Comparison of ENCODE assay signal across 8 cellular contexts in the genomic region with DNA sequence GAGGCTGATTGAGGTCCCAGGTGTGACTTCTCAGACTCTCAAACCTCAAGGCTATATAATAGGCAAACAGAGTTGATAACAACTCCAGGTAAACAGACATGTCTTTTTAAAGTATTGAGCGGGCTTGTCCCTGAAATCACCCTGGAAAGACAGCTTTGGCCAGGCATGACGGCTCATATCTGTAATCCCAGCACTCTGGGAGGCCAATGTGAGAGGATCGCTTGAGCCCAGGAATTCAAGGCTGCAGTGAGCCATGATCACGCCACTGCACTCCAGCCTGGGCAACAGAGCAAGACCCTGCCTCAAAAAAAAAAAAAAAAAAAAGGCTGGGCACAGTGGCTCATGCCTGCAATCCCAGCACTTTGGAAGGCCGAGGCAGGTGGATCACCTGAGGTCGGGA. TPM values are rescaled to one million over a fixed set of nuclear protein-coding genes. Genes with fewer than 3 reads are reported as not detected.
DNase-seq lines count a peak whose midpoint lies in the region; ATAC-seq, FAIRE-seq and TF ChIP-seq lines count a peak whose summit lies in the region.
"Not testable (repeated sequence)": the region's sequence is repeated elsewhere in the genome, so short reads cannot be mapped to it uniquely, and the experiment has no call there.

No MANE protein-coding gene starts in this region.

- POLR2A ChIA-PET in HepG2 (lab: Yijun Ruan, JAX): interaction anchor here (1.3 kb wide), 1 partner anchor 15 kb away, joined by 4 read pairs; no protein-coding TSS in a partner anchor

- H3K4me3 ChIP-seq in OCI-LY3 (ENCODE audit: low read length): peak overlapping the region; percentile 1; the same call in 1 of the 2 replicates
- not testable (repeated sequence) for H3K4me3 ChIP-seq in coronary artery; HepG2 (replicated peaks in 1 of 3; ENCODE audit: insufficient read depth in 1 of 3, low read depth in 2 of 3, low read length in 3 of 3); tibial artery

- TF ChIP-seq EP300 in HepG2 (IDR thresholded peaks at IDR 0.05; ENCODE audit: low read depth in 2 of 2, low read length in 2 of 2); HepG2 (CRISPR knock-in tag; IDR thresholded peaks at IDR 0.05; ENCODE audit: borderline replicate concordance): not testable (repeated sequence)

- not testable (repeated sequence) for H2AFZ ChIP-seq in OCI-LY3 (ENCODE audit: low read depth, low read length); HepG2 (ENCODE audit: low read length)

- peaks cover 23 to 63% (median 43%) of the 10 kb centered on the region in 3 donors for H3K27me3 Mint-ChIP-seq in CD14-positive monocyte (ENCODE audit: low read depth in 3 of 3)
- not testable (repeated sequence) for H3K27me3 Mint-ChIP-seq in activated T-cell treated with anti-CD3 and anti-CD28 coated beads, Interleukin-2, amount 50 U/mL, for 24 hours; progenitor cell of endocrine pancreas; stimulated activated naive B cell treated with anti-CD40 and anti-IgM and Interleukin-4, amounts not matched to agents 10 μg/mL and 1 μg/mL and 100 μg/mL, for 72 hours

- WGBS in HepG2 (ENCODE audit: low lambda C conversion rate): 80% methylated on average over 6 of the region's 6 CpGs

- FAIRE-seq in HepG2 (lab: Jason Lieb, UNC): not testable (repeated sequence)

- ATAC-seq in HepG2; stimulated activated naive B cell treated with anti-CD40 and anti-IgM and Interleukin-4, amounts not matched to agents 10 μg/mL and 1 μg/mL and 100 μg/mL, for 72 hours (replicated peaks): not testable (repeated sequence)

- H3K27ac ChIP-seq in OCI-LY3 (ENCODE audit: low read length): peak overlapping the region; percentile 61
- H3K27ac ChIP-seq in coronary artery: peak overlapping the region; percentile 27 to 68
- not testable (repeated sequence) for H3K27ac ChIP-seq in HepG2 (ENCODE audit: extremely low read length, insufficient read depth, low read length)
- H3K27ac ChIP-seq in tibial artery: peak overlapping the region; percentile 13 to 14

- peak overlapping the region; percentile 58 for H3K4me2 ChIP-seq in OCI-LY3 (ENCODE audit: low read length)
- H3K4me2 ChIP-seq in HepG2 (ENCODE audit: low read depth, low read length): not testable (repeated sequence)

- peaks cover 67% of the 10 kb centered on the region for H3K79me2 ChIP-seq in OCI-LY3 (ENCODE audit: low read length)
- H3K79me2 ChIP-seq in HepG2 (ENCODE audit: insufficient read depth, low read length): not testable (repeated sequence)

- H3K9me3 Mint-ChIP-seq in CD14-positive monocyte; activated T-cell treated with anti-CD3 and anti-CD28 coated beads, Interleukin-2, amount 50 U/mL, for 24 hours; progenitor cell of endocrine pancreas (ENCODE audit: low read depth); stimulated activated naive B cell treated with anti-CD40 and anti-IgM and Interleukin-4, amounts not matched to agents 10 μg/mL and 1 μg/mL and 100 μg/mL, for 72 hours: not testable (repeated sequence)

- BruUV-seq in HepG2 (replicated peaks; lab: Mats Ljungman, UMichigan): not testable (repeated sequence)

- not testable (repeated sequence) for H3K9me3 ChIP-seq in OCI-LY3 (ENCODE audit: insufficient read depth, low read length); HepG2 (ENCODE audit: low read length); tibial artery

- TF ChIP-seq CTCF in CD14-positive monocyte (IDR thresholded peaks at IDR 0.05); OCI-LY3 (IDR thresholded peaks at IDR 0.05; ENCODE audit: low read depth, low read length); coronary artery (IDR thresholded peaks at IDR 0.05); HepG2 (CRISPR knock-in tag; IDR thresholded peaks at IDR 0.05); progenitor cell of endocrine pancreas (IDR thresholded peaks at IDR 0.05; ENCODE audit: unreplicated experiment); tibial artery (IDR thresholded peaks at IDR 0.05): not testable (repeated sequence)

- DNase-seq in CD14-positive monocyte (ENCODE audit: low spot score); activated T-cell treated with anti-CD3 and anti-CD28 coated beads, Interleukin-2, amount 50 U/mL, for 24 hours; coronary artery (ENCODE audit: low spot score); HepG2 (ENCODE audit: low spot score); progenitor cell of endocrine pancreas (ENCODE audit: low spot score, unreplicated experiment); stimulated activated naive B cell treated with anti-CD40 and anti-IgM and Interleukin-4, amounts not matched to agents 10 μg/mL and 1 μg/mL and 100 μg/mL, for 72 hours; tibial artery: not testable (repeated sequence)

- H3K36me3 ChIP-seq in OCI-LY3 (replicated peaks; ENCODE audit: low read depth, low read length): peaks cover 41% of the 10 kb centered on the region
- H3K36me3 ChIP-seq in HepG2 (replicated peaks in 1 of 2; ENCODE audit: control insufficient read depth in 1 of 2, insufficient read depth in 2 of 2, low read length in 2 of 2): not testable (repeated sequence)
- H3K36me3 ChIP-seq in tibial artery: peaks cover 0 to 24% (median 0%) of the 10 kb centered on the region in 3 donors

- peaks cover 50% of the 10 kb centered on the region for H3K4me1 Mint-ChIP-seq in CD14-positive monocyte
- peaks cover 63% of the 10 kb centered on the region for H3K4me1 Mint-ChIP-seq in activated T-cell treated with anti-CD3 and anti-CD28 coated beads, Interleukin-2, amount 50 U/mL, for 24 hours (ENCODE audit: low read depth)
- peaks cover 29% of the 10 kb centered on the region for H3K4me1 Mint-ChIP-seq in progenitor cell of endocrine pancreas (ENCODE audit: low read depth)
- H3K4me1 Mint-ChIP-seq in stimulated activated naive B cell treated with anti-CD40 and anti-IgM and Interleukin-4, amounts not matched to agents 10 μg/mL and 1 μg/mL and 100 μg/mL, for 72 hours: peaks cover 42 to 76% of the 10 kb centered on the region in 2 donors

- intact Hi-C loops in CD14-positive monocyte (cut with micrococcal nuclease); HepG2 (cut with micrococcal nuclease; ENCODE audit: unreplicated experiment); tibial artery (cut with DNase I; ENCODE audit: low total_unique reads): not testable (repeated sequence)

- H3K9ac ChIP-seq in OCI-LY3 (ENCODE audit: low read length): peak overlapping the region; percentile 29; the same call in 1 of the 2 replicates
- H3K9ac ChIP-seq in HepG2 (ENCODE audit: insufficient read depth, low read depth, low read length): not testable (repeated sequence)

- not testable (repeated sequence) for TF ChIP-seq RAD21 in HepG2 (CRISPR knock-in tag; IDR thresholded peaks at IDR 0.05)

- not testable (repeated sequence) for H4K20me1 ChIP-seq in OCI-LY3 (ENCODE audit: insufficient read depth, low read length); HepG2 (ENCODE audit: insufficient read depth, low read length)

- not testable (repeated sequence) for TF ChIP-seq POLR2A in HepG2 (IDR thresholded peaks at IDR 0.05; ENCODE audit: insufficient read depth in 1 of 2, low read depth in 2 of 2, low read length in 2 of 2)

- H3K36me3 Mint-ChIP-seq in CD14-positive monocyte (peaks cover 58 to 60% of the 10 kb centered on the region in 2 donors), progenitor cell of endocrine pancreas (ENCODE audit: insufficient read depth) (peaks cover 14% of the 10 kb centered on the region)
- peaks cover 79% of the 10 kb centered on the region for H3K36me3 Mint-ChIP-seq in activated T-cell treated with anti-CD3 and anti-CD28 coated beads, Interleukin-2, amount 50 U/mL, for 24 hours (ENCODE audit: low read depth)
- H3K36me3 Mint-ChIP-seq in stimulated activated naive B cell treated with anti-CD40 and anti-IgM and Interleukin-4, amounts not matched to agents 10 μg/mL and 1 μg/mL and 100 μg/mL, for 72 hours: peaks cover 44 to 54% of the 10 kb centered on the region in 2 donors

- peak overlapping the region in 1 of 2 donors; percentile 83 for H3K4me3 Mint-ChIP-seq in CD14-positive monocyte
- H3K4me3 Mint-ChIP-seq in activated T-cell treated with anti-CD3 and anti-CD28 coated beads, Interleukin-2, amount 50 U/mL, for 24 hours; progenitor cell of endocrine pancreas (ENCODE audit: low read depth): not testable (repeated sequence)
- H3K4me3 Mint-ChIP-seq in stimulated activated naive B cell treated with anti-CD40 and anti-IgM and Interleukin-4, amounts not matched to agents 10 μg/mL and 1 μg/mL and 100 μg/mL, for 72 hours: peak overlapping the region; percentile 43 to 62

- H3K4me1 ChIP-seq in OCI-LY3 (ENCODE audit: low read length) (peaks cover 41% of the 10 kb centered on the region), HepG2 (ENCODE audit: insufficient read depth, low read length) (peaks cover 25% of the 10 kb centered on the region), tibial artery (peaks cover 0 to 53% (median 29%) of the 10 kb centered on the region in 4 donors)

- CTCF ChIA-PET in HepG2 (lab: Yijun Ruan, JAX; ENCODE audit: low intra/inter-chr PET ratio, low total read pairs): not testable (repeated sequence)

- H3K27me3 ChIP-seq in OCI-LY3 (ENCODE audit: low read depth, low read length); HepG2 (ENCODE audit: control insufficient read depth in 1 of 2, insufficient read depth in 2 of 2, low read length in 2 of 2); tibial artery: not testable (repeated sequence)

- H3K27ac Mint-ChIP-seq in CD14-positive monocyte (peak overlapping the region in 6 of 7 donors; percentile 25 to 84 (median 78)), progenitor cell of endocrine pancreas (peak overlapping the region; percentile 86)
- peak overlapping the region; percentile 79 for H3K27ac Mint-ChIP-seq in activated T-cell treated with anti-CD3 and anti-CD28 coated beads, Interleukin-2, amount 50 U/mL, for 24 hours
- H3K27ac Mint-ChIP-seq in stimulated activated naive B cell treated with anti-CD40 and anti-IgM and Interleukin-4, amounts not matched to agents 10 μg/mL and 1 μg/mL and 100 μg/mL, for 72 hours: peak overlapping the region; percentile 95

- in situ Hi-C loops in HepG2 (cut with HindIII; ENCODE audit: extremely low pct_ligation_motif_present, low pct_unique_long_range_greater_than_20kb): not testable (repeated sequence)

RNA-seq across cellular contexts. Expression of a gene that starts 4.9 kb away (rescaled TPM):
- 10 to 100 TPM; 10.6 to 23.3 TPM for polyA plus RNA-seq in CD14-positive monocyte
- total RNA-seq in HepG2 (2016; rRNA removed; fragmentation: Illumina TruSeq; extraction: Trizol): 11.1 and 21.2 TPM in 2 replicates
- 3.1 and 4.6 TPM in 2 replicates for total RNA-seq in HepG2 (2016; cell fraction: cytosol; rRNA removed; fragmentation: Illumina TruSeq; extraction: Trizol; ENCODE audit: low read depth)
- total RNA-seq in HepG2 (2016; cell fraction: insoluble cytoplasmic fraction; rRNA removed; fragmentation: Illumina TruSeq; extraction: Trizol): 8.0 and 21.1 TPM in 2 replicates
- 5.2 and 6.6 TPM in 2 replicates for total RNA-seq in HepG2 (2016; cell fraction: membrane; rRNA removed; fragmentation: Illumina TruSeq; extraction: Trizol)
- 18.9 and 25.8 TPM in 2 replicates for total RNA-seq in HepG2 (2016; cell fraction: nucleus; rRNA removed; fragmentation: Illumina TruSeq; extraction: Trizol)
- polyA plus RNA-seq in HepG2 (2011; rRNA removed): 13.5 and 17.0 TPM in 2 replicates
- 7.9 and 8.8 TPM in 2 replicates for polyA plus RNA-seq in HepG2 (2011; cell fraction: cytosol; rRNA removed)
- polyA plus RNA-seq in HepG2 (2011; cell fraction: nucleus; rRNA removed): 20.3 and 20.8 TPM in 2 replicates
- 23.5 and 24.3 TPM in 2 replicates for polyA plus RNA-seq in HepG2 (2012)
- 1.8 TPM in 2 replicates for polyA plus RNA-seq in HepG2 (2016; cell fraction: cytosol; fragmentation: Illumina TruSeq; extraction: Trizol; ENCODE audit: low read depth)
- 8.3 and 10.9 TPM in 2 replicates for polyA plus RNA-seq in HepG2 (2016; cell fraction: insoluble cytoplasmic fraction; fragmentation: Illumina TruSeq; extraction: Trizol; ENCODE audit: low read depth)
- polyA plus RNA-seq in HepG2 (2016; cell fraction: membrane; fragmentation: Illumina TruSeq; extraction: Trizol; ENCODE audit: low read depth): 2.8 and 3.4 TPM in 2 replicates
- polyA plus RNA-seq in HepG2 (2016; cell fraction: nucleus; fragmentation: Illumina TruSeq; extraction: Trizol; ENCODE audit: insufficient read depth, low read depth): 36.4 and 38.3 TPM in 2 replicates
- polyA minus RNA-seq in HepG2 (2011; rRNA and poly(A)+ RNA removed; ENCODE audit: low replicate concordance): 34.0 and 41.6 TPM in 2 replicates
- 9.9 and 11.8 TPM in 2 replicates for polyA minus RNA-seq in HepG2 (2011; cell fraction: cytosol; rRNA and poly(A)+ RNA removed)
- polyA minus RNA-seq in HepG2 (2011; cell fraction: nucleus; rRNA and poly(A)+ RNA removed): 11.3 and 11.4 TPM in 2 replicates
- total RNA-seq in progenitor cell of endocrine pancreas: 200 and 217 TPM in 2 replicates
